Comparison of ENCODE assay signal across 8 cellular contexts in the genomic region with DNA sequence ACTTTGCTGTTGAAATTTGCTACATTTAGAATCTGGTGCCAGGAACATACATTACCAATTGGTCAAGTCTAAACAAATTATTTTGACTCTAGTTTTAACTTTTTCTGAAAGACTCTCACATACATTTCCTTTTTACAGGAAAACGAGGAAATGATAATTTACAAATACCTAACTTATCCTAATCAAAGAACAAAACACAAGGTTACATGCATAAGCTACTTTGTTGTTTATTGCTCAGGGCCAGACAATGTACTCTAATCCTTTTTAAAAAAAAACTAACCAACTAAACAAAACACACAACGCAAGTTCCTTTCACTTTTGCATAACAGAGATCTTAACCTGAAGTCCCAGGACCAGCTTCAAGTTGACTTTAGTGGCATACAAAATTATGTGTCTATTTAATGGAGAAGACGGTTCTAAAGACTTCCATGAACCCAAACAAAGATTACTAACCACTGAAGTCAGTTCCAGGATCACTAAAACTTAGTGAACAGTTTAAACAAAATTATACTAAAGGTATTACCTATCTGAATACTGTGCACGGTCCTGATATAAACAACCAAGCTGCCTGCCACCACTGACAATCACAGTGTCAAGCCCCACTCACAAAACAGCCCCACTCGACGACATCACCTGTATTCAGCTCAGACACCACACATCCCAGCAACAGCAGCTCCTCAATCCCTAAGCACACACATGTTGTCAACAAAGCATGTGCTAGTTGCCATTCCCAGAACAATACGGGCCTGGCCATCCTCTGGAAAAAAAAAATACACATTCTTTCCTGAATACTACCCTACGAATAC. TPM values are rescaled to one million over a fixed set of nuclear protein-coding genes. Genes with fewer than 3 reads are reported as not detected.
DNase-seq lines count a peak whose midpoint lies in the region; ATAC-seq and TF ChIP-seq lines count a peak whose summit lies in the region.

No MANE protein-coding gene starts in this region.

- no peak overlapping the region for H2AFZ ChIP-seq in smooth muscle cell (ENCODE audit: low read depth)

- CTCF ChIA-PET in T-cell (lab: Charles Lee), result interaction anchor here in 1 of 2 donors (0.5 to 1.4 kb wide), 7 partner anchors 8 to 1119 kb away, joined by 3 to 7 read pairs (median 3); no protein-coding TSS in a partner anchor

- no peaks in the 10 kb centered on the region for H3F3A ChIP-seq in smooth muscle cell (ENCODE audit: low read depth)

- 49% methylated on average over 8 of the region's 8 CpGs for WGBS in smooth muscle cell (ENCODE audit: low lambda C conversion rate)

- H3K4me3 Mint-ChIP-seq in T-cell, result peak overlapping the region; percentile 83 to 95 (median 91)

- no peaks in the 10 kb centered on the region for H3K9me3 Mint-ChIP-seq in T-cell

- peaks cover 8% of the 10 kb centered on the region for H3K4me1 ChIP-seq in foreskin keratinocyte
- H3K4me1 ChIP-seq in smooth muscle cell (ENCODE audit: low read depth), result peaks cover 30% of the 10 kb centered on the region

- H3K9ac ChIP-seq in smooth muscle cell (ENCODE audit: low read depth), result peak overlapping the region; percentile 91

- H3K79me2 ChIP-seq in smooth muscle cell (ENCODE audit: low read depth), result peaks cover 63% of the 10 kb centered on the region

- peak overlapping the region; percentile 93 to 95 for H3K27ac Mint-ChIP-seq in T-cell

- DNase-seq in NCI-H510A treated with DMSO at 0.1 percent for 48 hours (lab: John Stamatoyannopoulos, UW) (peak; percentile 60), NCI-H510A (lab: John Stamatoyannopoulos, UW) (no peak), T-cell (peak in 2 of 34 experiments; percentile 7 to 10), foreskin keratinocyte (no peak), smooth muscle cell (lab: John Stamatoyannopoulos, UW; ENCODE audit: unreplicated experiment) (no peak), NCI-H2029 treated with DMSO at 0.1 percent for 48 hours (lab: John Stamatoyannopoulos, UW) (no peak), NCI-H1105 (lab: John Stamatoyannopoulos, UW) (no peak)
- no peak for DNase-seq in effector CD4-positive, alpha-beta T cell

- H3K4me2 ChIP-seq in smooth muscle cell, result peak overlapping the region; percentile 99

- H3K27me3 ChIP-seq in foreskin keratinocyte, result no peaks in the 10 kb centered on the region
- no peaks in the 10 kb centered on the region for H3K27me3 ChIP-seq in smooth muscle cell (ENCODE audit: low read depth)

- no peaks in the 10 kb centered on the region for H3K9me3 ChIP-seq in smooth muscle cell (replicated peaks; ENCODE audit: low read depth)

- no peak for ATAC-seq in T-cell (replicated peaks in 1 of 4)
- ATAC-seq in foreskin keratinocyte, result no peak

- H3K36me3 Mint-ChIP-seq in T-cell, result no peaks in the 10 kb centered on the region

- H3K27ac ChIP-seq in foreskin keratinocyte (peak overlapping the region; percentile 4), smooth muscle cell (ENCODE audit: low read depth) (peak overlapping the region; percentile 90)

- H3K4me1 Mint-ChIP-seq in T-cell, result peaks cover 50 to 64% (median 58%) of the 10 kb centered on the region in 3 donors

- peaks cover 62% of the 10 kb centered on the region for H4K20me1 ChIP-seq in smooth muscle cell (ENCODE audit: low read depth)

- H3K27me3 Mint-ChIP-seq in T-cell, result no peaks in the 10 kb centered on the region

- H3K4me3 ChIP-seq in smooth muscle cell, result peak overlapping the region; percentile 99

- POLR2A ChIA-PET in T-cell (lab: Charles Lee), result interaction anchor here in 1 of 2 donors (0.7 to 0.8 kb wide), 2 partner anchors 15 to 538 kb away, joined by 3 to 9 read pairs; no protein-coding TSS in a partner anchor

- no peak for TF ChIP-seq CTCF in foreskin keratinocyte (conservative IDR thresholded peaks at IDR 0.05)
- no peak for TF ChIP-seq CTCF in smooth muscle cell (IDR thresholded peaks at IDR 0.05; ENCODE audit: borderline replicate concordance, insufficient read depth, poor library complexity, severe bottlenecking)

- H3K36me3 ChIP-seq in smooth muscle cell (ENCODE audit: low read depth), result no peaks in the 10 kb centered on the region

RNA-seq across cellular contexts. Expression of a gene that starts 1.9 kb away (rescaled TPM):
- total RNA-seq in T-cell (10 to 100 TPM; 51.0 to 61.0 (median 57.1) TPM), foreskin keratinocyte (13.2 and 13.8 TPM in 2 replicates), smooth muscle cell (42.5 and 48.8 TPM in 2 replicates)
- polyA plus RNA-seq in foreskin keratinocyte (5.8 and 6.0 TPM in 2 replicates), smooth muscle cell (18.3 and 27.4 TPM in 2 replicates)

RNA-seq across cellular contexts. Expression of a gene that starts 54.5 kb away (rescaled TPM):
- total RNA-seq in T-cell (10 to 100 TPM; 49.4 to 84.6 (median 74.7) TPM), foreskin keratinocyte (209 and 244 TPM in 2 replicates), smooth muscle cell (80.8 and 90.1 TPM in 2 replicates)
- polyA plus RNA-seq in foreskin keratinocyte (328 and 360 TPM in 2 replicates), smooth muscle cell (181 and 184 TPM in 2 replicates)
